Comparison of ENCODE assay signal across 25 cellular contexts in the genomic region with DNA sequence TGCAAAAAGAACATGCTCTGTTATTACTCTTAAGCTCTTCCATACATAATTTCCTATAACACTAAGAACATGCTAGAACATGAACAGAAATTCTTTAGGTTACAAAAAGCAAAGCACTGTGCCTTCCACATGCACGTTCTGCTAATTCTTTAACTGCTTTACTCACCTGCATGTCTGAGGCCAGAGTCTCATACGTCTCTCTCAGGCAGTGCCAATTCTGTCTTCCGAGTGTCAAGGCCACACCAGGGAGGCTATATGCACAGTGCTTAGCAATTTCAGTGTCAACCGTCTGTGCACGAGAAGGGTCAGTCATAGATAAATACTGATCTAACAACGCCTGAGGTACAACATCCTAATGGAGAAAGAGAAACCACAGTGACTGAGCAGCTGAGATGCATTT.
"Had no signal": no experiment of that assay in that cellular context is flagged by ENCODE, and none has a peak within 500 bp of the region (broad histone marks: within the 10 kb centered on the region; RNA-seq: fewer than 3 reads in every experiment).

No MANE protein-coding gene starts in this region.

- H3K4me1 ChIP-seq: body of pancreas had no signal

- H3K27me3 Mint-ChIP-seq: activated B cell treated with CpG ODN at 0.5 μM for 24 hours; activated CD4-positive, alpha-beta memory T cell treated with anti-CD3 and anti-CD28 coated beads for 36 hours; activated CD4-positive, alpha-beta T cell treated with anti-CD3 and anti-CD28 coated beads, Interleukin-2, amount 10 ng/mL, durations not matched to agents 24 days and 14 days; activated naive CD8-positive, alpha-beta T cell treated with anti-CD3 and anti-CD28 coated beads, Interleukin-2, amount 50 U/mL, for 24 hours had no signal

- H3K9me3 Mint-ChIP-seq: activated B cell treated with CpG ODN at 0.5 μM for 24 hours; activated CD4-positive, alpha-beta memory T cell treated with anti-CD3 and anti-CD28 coated beads for 36 hours; activated CD4-positive, alpha-beta T cell treated with anti-CD3 and anti-CD28 coated beads, Interleukin-2, amount 10 ng/mL, durations not matched to agents 24 days and 14 days; activated naive CD4-positive, alpha-beta T cell treated with anti-CD3 and anti-CD28 coated beads, Interleukin-2, amount 50 U/mL, for 72 hours; activated naive CD8-positive, alpha-beta T cell treated with anti-CD3 and anti-CD28 coated beads, Interleukin-2, amount 50 U/mL, for 24 hours; activated T-cell treated with anti-CD3 and anti-CD28 coated beads, Interleukin-2, amount 50 U/mL, for 4 hours; T-helper 1 cell treated with Interleukin-12 subunit alpha and Interleukin-12 subunit beta and Interleukin-4 antibody, amounts not matched to agents 30 μg/mL and 1 μg/mL, for 36 hours had no signal

- H3K4me2 ChIP-seq: KMS-11 had no signal

- DNase-seq: activated B cell treated with CpG ODN at 0.5 μM for 24 hours; activated CD4-positive, alpha-beta memory T cell treated with anti-CD3 and anti-CD28 coated beads for 36 hours; activated CD4-positive, alpha-beta T cell treated with anti-CD3 and anti-CD28 coated beads for 1 hour; activated CD4-positive, alpha-beta T cell treated with anti-CD3 and anti-CD28 coated beads, Interleukin-2, amount 10 ng/mL, durations not matched to agents 24 days and 14 days; activated CD8-positive, alpha-beta memory T cell treated with anti-CD3 and anti-CD28 coated beads for 24 hours; activated effector memory CD4-positive, alpha-beta T cell treated with anti-CD3 and anti-CD28 coated beads, Interleukin-2, amount 50 U/mL, for 16 hours; activated naive CD4-positive, alpha-beta T cell treated with Interleukin-2 at 50 U/mL for 16 hours; activated naive CD8-positive, alpha-beta T cell treated with anti-CD3 and anti-CD28 coated beads, Interleukin-2, amount 50 U/mL, for 24 hours; activated T-cell treated with anti-CD3 and anti-CD28 coated beads, Interleukin-2, amount 50 U/mL, for 4 hours; amniotic stem cell; body of pancreas; MM.1S; NCI-H1105; NCI-H1436; NCI-H187; NCI-H2081; NCI-H510A treated with DMSO at 0.1 percent for 48 hours; PC-3; SHP77 treated with DMSO at 0.1 percent for 48 hours; T-helper 9 cell had no signal

- FAIRE-seq: RCC 7860 had no signal

- H3K9ac ChIP-seq: KMS-11 had no signal

- ATAC-seq: activated naive CD4-positive, alpha-beta T cell treated with anti-CD3 and anti-CD28 coated beads, Interleukin-2, amount 50 U/mL, for 72 hours; activated naive CD8-positive, alpha-beta T cell treated with anti-CD3 and anti-CD28 coated beads, Interleukin-2, amount 50 U/mL, for 24 hours; activated T-cell treated with anti-CD3 and anti-CD28 coated beads, Interleukin-2, amount 50 U/mL, for 4 hours; body of pancreas; PC-3 had no signal

- H3K27ac Mint-ChIP-seq: activated B cell treated with CpG ODN at 0.5 μM for 24 hours; activated CD4-positive, alpha-beta memory T cell treated with anti-CD3 and anti-CD28 coated beads for 36 hours; activated CD4-positive, alpha-beta T cell treated with anti-CD3 and anti-CD28 coated beads, Interleukin-2, amount 10 ng/mL, durations not matched to agents 24 days and 14 days; activated naive CD4-positive, alpha-beta T cell treated with anti-CD3 and anti-CD28 coated beads, Interleukin-2, amount 50 U/mL, for 72 hours; activated naive CD8-positive, alpha-beta T cell treated with anti-CD3 and anti-CD28 coated beads, Interleukin-2, amount 50 U/mL, for 24 hours; T-helper 1 cell treated with Interleukin-12 subunit alpha and Interleukin-12 subunit beta and Interleukin-4 antibody, amounts not matched to agents 30 μg/mL and 1 μg/mL, for 36 hours had no signal

- H3K4me1 Mint-ChIP-seq: activated B cell treated with CpG ODN at 0.5 μM for 24 hours; activated naive CD8-positive, alpha-beta T cell treated with anti-CD3 and anti-CD28 coated beads, Interleukin-2, amount 50 U/mL, for 24 hours had no signal

- H3K4me3 ChIP-seq: ascending aorta, body of pancreas had no signal

- H3K9me3 ChIP-seq: ascending aorta, body of pancreas had no signal

- H3K27me3 ChIP-seq: ascending aorta, body of pancreas had no signal

- H3K4me3 Mint-ChIP-seq: activated B cell treated with CpG ODN at 0.5 μM for 24 hours; activated CD4-positive, alpha-beta memory T cell treated with anti-CD3 and anti-CD28 coated beads for 36 hours; activated CD4-positive, alpha-beta T cell treated with anti-CD3 and anti-CD28 coated beads, Interleukin-2, amount 10 ng/mL, durations not matched to agents 24 days and 14 days; activated naive CD8-positive, alpha-beta T cell treated with anti-CD3 and anti-CD28 coated beads, Interleukin-2, amount 50 U/mL, for 24 hours; activated T-cell treated with anti-CD3 and anti-CD28 coated beads, Interleukin-2, amount 50 U/mL, for 4 hours; T-helper 1 cell treated with Interleukin-12 subunit alpha and Interleukin-12 subunit beta and Interleukin-4 antibody, amounts not matched to agents 30 μg/mL and 1 μg/mL, for 36 hours had no signal

- H3K27ac ChIP-seq: ascending aorta, body of pancreas, KMS-11 had no signal
